ENCODE assay signal across 34 cellular contexts in genomic region chr19:6450166-6450565, GRCh38. TPM values are rescaled to one million over a fixed set of nuclear protein-coding genes. Genes with fewer than 3 reads are reported as not detected.
"Had no signal": no experiment of that assay in that cellular context is flagged by ENCODE, and none has a peak within 500 bp of the region (broad histone marks: within the 10 kb centered on the region; RNA-seq: fewer than 3 reads in every experiment).

No MANE protein-coding gene starts in this region.

- ATAC-seq: activated CD4-positive, CD25-positive, alpha-beta regulatory T cell treated with anti-CD3 and anti-CD28 coated beads, Interleukin-2, amount 50 U/mL, for 24 hours; activated CD8-positive, alpha-beta T cell treated with anti-CD3 and anti-CD28 coated beads for 36 hours; activated T-cell treated with anti-CD3 and anti-CD28 coated beads, Interleukin-2, amount 50 U/mL, for 4 hours; activated T-helper 17 cell treated with anti-CD3 and anti-CD28 coated beads, Interleukin-2, amount 50 U/mL, for 72 hours; effector memory CD8-positive, alpha-beta T cell; gastroesophageal sphincter; T-helper 17 cell had no signal

- H3K27ac ChIP-seq: brain microvascular endothelial cell, epithelial cell of prostate, esophagus squamous epithelium, gastroesophageal sphincter, WERI-Rb-1 had no signal

- DNase-seq: activated B cell treated with CpG ODN at 0.5 μM for 24 hours; activated CD4-positive, alpha-beta T cell treated with anti-CD3 and anti-CD28 coated beads for 48 hours; activated CD4-positive, alpha-beta T cell treated with anti-CD3 and anti-CD28 coated beads, Interleukin-2, amount 50 U/mL, for 1 hour; activated CD4-positive, alpha-beta T cell treated with anti-CD3 and anti-CD28 coated beads, Interleukin-2, amount 50 U/mL, for 48 hours; activated CD8-positive, alpha-beta memory T cell treated with anti-CD3 and anti-CD28 coated beads for 24 hours; activated CD8-positive, alpha-beta T cell treated with anti-CD3 and anti-CD28 coated beads for 36 hours; activated effector memory CD4-positive, alpha-beta T cell treated with Interleukin-2 at 50 U/mL for 16 hours; activated gamma-delta T cell treated with Interleukin-2 at 50 U/mL for 16 hours; activated naive CD4-positive, alpha-beta T cell treated with anti-CD3 and anti-CD28 coated beads, Interleukin-2, amount 50 U/mL, for 16 hours; activated naive CD4-positive, alpha-beta T cell treated with Interleukin-2 at 50 U/mL for 16 hours; activated T-cell treated with anti-CD3 and anti-CD28 coated beads, Interleukin-2, amount 50 U/mL, for 4 hours; amniotic stem cell; brain microvascular endothelial cell; cortex of kidney; dermis blood vessel endothelial cell; effector CD4-positive, alpha-beta T cell; effector memory CD8-positive, alpha-beta T cell; esophagus squamous epithelium; foreskin melanocyte; T-helper 1 cell; T-helper 17 cell; T1000; WERI-Rb-1 had no signal

- H3K4me3 ChIP-seq: esophagus squamous epithelium, gastroesophageal sphincter had no signal

- H3K4me1 ChIP-seq: gastroesophageal sphincter had no signal

- H3K27me3 ChIP-seq: brain microvascular endothelial cell, esophagus squamous epithelium, gastroesophageal sphincter had no signal

RNA-seq across cellular contexts. Expression of gene CRB3, which starts 13.9 kb away (rescaled TPM):
- total RNA-seq: cardiac septum, dermis blood vessel endothelial cell, endothelial cell of umbilical vein had no signal

RNA-seq across cellular contexts. Expression of gene SLC25A41, which starts 16.6 kb away (rescaled TPM):
- total RNA-seq: activated CD8-positive, alpha-beta T cell treated with anti-CD3 and anti-CD28 coated beads for 36 hours; activated T-cell treated with anti-CD3 and anti-CD28 coated beads, Interleukin-2, amount 50 U/mL, for 4 hours; activated T-helper 17 cell treated with anti-CD3 and anti-CD28 coated beads, Interleukin-2, amount 50 U/mL, for 72 hours; bronchial epithelial cell; dermis blood vessel endothelial cell; endothelial cell of umbilical vein; fibroblast of villous mesenchyme; T-helper 17 cell had no signal

RNA-seq across cellular contexts. Expression of gene DENND1C, which starts 31.4 kb away (rescaled TPM):
- total RNA-seq: astrocyte, chondrocyte, dermis blood vessel endothelial cell, endothelial cell of umbilical vein, fibroblast of lung, fibroblast of villous mesenchyme had no signal
